In genomic region chr12:47801904-47802246, GRCh38 we compare ENCODE assay signal across 11 cellular contexts. TPM values are rescaled to one million over a fixed set of nuclear protein-coding genes. Genes with fewer than 3 reads are reported as not detected.
DNase-seq lines count a peak whose midpoint lies in the region; ATAC-seq and TF ChIP-seq lines count a peak whose summit lies in the region.
"Had no signal": no experiment of that assay in that cellular context is flagged by ENCODE, and none has a peak within 500 bp of the region (broad histone marks: within the 10 kb centered on the region; RNA-seq: fewer than 3 reads in every experiment).

No MANE protein-coding gene starts in this region.

- peak; percentile 16 for DNase-seq in DMS153 (lab: John Stamatoyannopoulos, UW)
- DNase-seq in DMS153 treated with DMSO at 0.1 percent for 48 hours (lab: John Stamatoyannopoulos, UW; ENCODE audit: unreplicated experiment), result no peak
- no peak for DNase-seq in activated CD8-positive, alpha-beta T cell treated with anti-CD3 and anti-CD28 coated beads, Interleukin-2, amount 10 ng/mL, durations not matched to agents 7 days and 5 days
- DNase-seq in stimulated activated naive B cell treated with anti-CD40 and anti-IgM and Interleukin-4, amounts not matched to agents 10 μg/mL and 1 μg/mL and 100 μg/mL, for 72 hours, result no peak
- DNase-seq in left lobe of liver (ENCODE audit: low spot score), result no peak
- DNase-seq in GM10248 (ENCODE audit: extremely low spot score), result no peak
- DNase-seq: activated CD8-positive, alpha-beta memory T cell treated with anti-CD3 and anti-CD28 coated beads for 24 hours; NCI-H2081 had no signal

- H3K36me3 Mint-ChIP-seq in activated CD8-positive, alpha-beta T cell treated with anti-CD3 and anti-CD28 coated beads, Interleukin-2, amount 10 ng/mL, durations not matched to agents 7 days and 5 days (ENCODE audit: low read depth), result peaks cover 66% of the 10 kb centered on the region
- peaks cover 38 to 62% of the 10 kb centered on the region in 2 donors for H3K36me3 Mint-ChIP-seq in stimulated activated naive B cell treated with anti-CD40 and anti-IgM and Interleukin-4, amounts not matched to agents 10 μg/mL and 1 μg/mL and 100 μg/mL, for 72 hours

- POLR2A ChIA-PET in activated CD8-positive, alpha-beta T cell treated with anti-CD3 and anti-CD28 coated beads, Interleukin-2, amount 10 ng/mL, durations not matched to agents 7 days and 5 days (lab: Charles Lee), result interaction anchor here (0.8 to 12.2 kb wide), 5 partner anchors 8 to 32 kb away, joined by 3 to 272 read pairs (median 4); partner anchors contain the start of gene HDAC7
- POLR2A ChIA-PET in GM10248 (lab: Yijun Ruan, JAX), result no interaction called here

- peaks cover 91% of the 10 kb centered on the region for H3K4me1 Mint-ChIP-seq in activated CD8-positive, alpha-beta T cell treated with anti-CD3 and anti-CD28 coated beads, Interleukin-2, amount 10 ng/mL, durations not matched to agents 7 days and 5 days (ENCODE audit: low read depth)
- peaks cover 60 to 84% of the 10 kb centered on the region in 2 donors for H3K4me1 Mint-ChIP-seq in stimulated activated naive B cell treated with anti-CD40 and anti-IgM and Interleukin-4, amounts not matched to agents 10 μg/mL and 1 μg/mL and 100 μg/mL, for 72 hours

- no peak for ATAC-seq in activated CD8-positive, alpha-beta T cell treated with anti-CD3 and anti-CD28 coated beads, Interleukin-2, amount 10 ng/mL, durations not matched to agents 7 days and 5 days
- no peak for ATAC-seq in stimulated activated naive B cell treated with anti-CD40 and anti-IgM and Interleukin-4, amounts not matched to agents 10 μg/mL and 1 μg/mL and 100 μg/mL, for 72 hours (replicated peaks)
- no peak for ATAC-seq in GM21737 (IDR thresholded peaks at IDR 0.05; ENCODE audit: unreplicated experiment)
- ATAC-seq in left lobe of liver, result no peak

- H3K27ac Mint-ChIP-seq in activated CD8-positive, alpha-beta T cell treated with anti-CD3 and anti-CD28 coated beads, Interleukin-2, amount 10 ng/mL, durations not matched to agents 7 days and 5 days, result peak overlapping the region; percentile 85
- peak overlapping the region; percentile 89 for H3K27ac Mint-ChIP-seq in stimulated activated naive B cell treated with anti-CD40 and anti-IgM and Interleukin-4, amounts not matched to agents 10 μg/mL and 1 μg/mL and 100 μg/mL, for 72 hours

- CTCF ChIA-PET in activated CD8-positive, alpha-beta T cell treated with anti-CD3 and anti-CD28 coated beads, Interleukin-2, amount 10 ng/mL, durations not matched to agents 7 days and 5 days (lab: Charles Lee), result interaction anchor here (0.8 to 27.1 kb wide), 18 partner anchors 8 to 161 kb away, joined by 3 to 1049 read pairs (median 6); partner anchors contain the start of genes HDAC7, TMEM106C and VDR
- CTCF ChIA-PET in GM10248 (lab: Yijun Ruan, JAX), result interaction anchor here (0.6 to 31.1 kb wide), 13 partner anchors 9 to 173 kb away, joined by 3 to 685 read pairs (median 5); partner anchors contain the start of gene ENDOU

- H3K27me3 ChIP-seq in layer of hippocampus (ENCODE audit: control insufficient read depth, insufficient read depth, low read length), result no peaks in the 10 kb centered on the region

- peak overlapping the region; percentile 55 for H3K27ac ChIP-seq in layer of hippocampus (ENCODE audit: low read depth, low read length)
- H3K27ac ChIP-seq: 22Rv1 had no signal

- H3K9me3 Mint-ChIP-seq in activated CD8-positive, alpha-beta T cell treated with anti-CD3 and anti-CD28 coated beads, Interleukin-2, amount 10 ng/mL, durations not matched to agents 7 days and 5 days (ENCODE audit: insufficient read depth), result no peaks in the 10 kb centered on the region
- H3K9me3 Mint-ChIP-seq in stimulated activated naive B cell treated with anti-CD40 and anti-IgM and Interleukin-4, amounts not matched to agents 10 μg/mL and 1 μg/mL and 100 μg/mL, for 72 hours, result no peaks in the 10 kb centered on the region

- no peaks in the 10 kb centered on the region for H3K27me3 Mint-ChIP-seq in activated CD8-positive, alpha-beta T cell treated with anti-CD3 and anti-CD28 coated beads, Interleukin-2, amount 10 ng/mL, durations not matched to agents 7 days and 5 days (ENCODE audit: low read depth)
- H3K27me3 Mint-ChIP-seq in stimulated activated naive B cell treated with anti-CD40 and anti-IgM and Interleukin-4, amounts not matched to agents 10 μg/mL and 1 μg/mL and 100 μg/mL, for 72 hours, result no peaks in the 10 kb centered on the region

- no peak for TF ChIP-seq CTCF in GM10248 (IDR thresholded peaks at IDR 0.05; ENCODE audit: control extremely low read depth, extremely low read depth, low read depth, missing control alignments)

- peak overlapping the region; percentile 44 for H3K4me3 Mint-ChIP-seq in activated CD8-positive, alpha-beta T cell treated with anti-CD3 and anti-CD28 coated beads, Interleukin-2, amount 10 ng/mL, durations not matched to agents 7 days and 5 days
- H3K4me3 Mint-ChIP-seq in stimulated activated naive B cell treated with anti-CD40 and anti-IgM and Interleukin-4, amounts not matched to agents 10 μg/mL and 1 μg/mL and 100 μg/mL, for 72 hours, result peak overlapping the region; percentile 25 to 63

RNA-seq across cellular contexts. Expression of gene HDAC7, which starts 17.8 kb away (rescaled TPM):
- 100 to 1,000 TPM; 180 to 207 TPM for total RNA-seq in activated CD8-positive, alpha-beta T cell treated with anti-CD3 and anti-CD28 coated beads, Interleukin-2, amount 10 ng/mL, durations not matched to agents 7 days and 5 days
- 8.1 TPM for total RNA-seq in left lobe of liver

RNA-seq across cellular contexts. Expression of gene SLC48A1, which starts 28.8 kb away (rescaled TPM):
- total RNA-seq in activated CD8-positive, alpha-beta T cell treated with anti-CD3 and anti-CD28 coated beads, Interleukin-2, amount 10 ng/mL, durations not matched to agents 7 days and 5 days, result 1 to 10 TPM; 7.0 to 8.1 TPM
- 14.1 TPM for total RNA-seq in left lobe of liver

RNA-seq across cellular contexts. Expression of gene RAPGEF3, which starts 43.2 kb away (rescaled TPM):
- under 1 TPM in 1 of 2 experiments, not detected in 1; 0.24 TPM for total RNA-seq in activated CD8-positive, alpha-beta T cell treated with anti-CD3 and anti-CD28 coated beads, Interleukin-2, amount 10 ng/mL, durations not matched to agents 7 days and 5 days
- 2.1 TPM for total RNA-seq in left lobe of liver

Comparison
In these comparisons a context has a peak if more than half of its experiments do, and no peak if none do; other contexts are left out.
1. RNA of gene HDAC7, which starts 17.8 kb away (total RNA-seq): 180 to 207 TPM in activated CD8-positive, alpha-beta T cell treated with anti-CD3 and anti-CD28 coated beads, Interleukin-2, amount 10 ng/mL, durations not matched to agents 7 days and 5 days; 8.1 TPM in left lobe of liver (single experiment); every median in the first group is over 10 times any median in the second.